Comparison of ENCODE assay signal across 7 cellular contexts in the genomic region with DNA sequence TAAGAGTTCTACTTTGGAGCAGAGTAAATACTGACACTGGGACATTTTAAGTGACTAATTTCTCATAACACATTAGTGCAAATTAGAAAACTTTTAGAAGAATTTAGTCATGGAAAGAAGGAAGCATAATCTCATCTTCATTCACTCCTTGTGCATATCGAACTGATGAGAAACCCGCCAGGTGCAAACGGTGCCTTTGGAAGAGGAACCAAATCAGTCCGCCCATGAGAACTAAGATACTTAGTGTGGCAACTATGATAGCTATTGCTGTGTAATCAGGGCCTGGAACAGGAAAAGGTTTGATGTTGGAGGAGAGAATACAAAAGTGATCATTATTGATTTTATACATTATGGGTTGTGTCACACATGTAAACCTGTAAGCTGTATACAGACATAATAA. TPM values are rescaled to one million over a fixed set of nuclear protein-coding genes. Genes with fewer than 3 reads are reported as not detected.
"Had no signal": no experiment of that assay in that cellular context is flagged by ENCODE, and none has a peak within 500 bp of the region (broad histone marks: within the 10 kb centered on the region; RNA-seq: fewer than 3 reads in every experiment).

No MANE protein-coding gene starts in this region.

- FAIRE-seq: G401.6, GM12878, GM12891, GM18507 had no signal

- H3K4me3 ChIP-seq: GM12878 had no signal

- DNase-seq: GDM1, GF-D8 had no signal

- ATAC-seq: GM12878 had no signal

RNA-seq across cellular contexts. Expression of a gene that starts 6.9 kb away (rescaled TPM):
- total RNA-seq: G401 had no signal
